Comparison of ENCODE assay signal across 14 cellular contexts in genomic region chr17:43927936-43928328, GRCh38. TPM values are rescaled to one million over a fixed set of nuclear protein-coding genes. Genes with fewer than 3 reads are reported as not detected.
DNase-seq lines count a peak whose midpoint lies in the region; ATAC-seq and TF ChIP-seq lines count a peak whose summit lies in the region.
"Not testable (repeated sequence)": the region's sequence is repeated elsewhere in the genome, so short reads cannot be mapped to it uniquely, and the experiment has no call there.
"Had no signal": no experiment of that assay in that cellular context is flagged by ENCODE, and none has a peak within 500 bp of the region (broad histone marks: within the 10 kb centered on the region; RNA-seq: fewer than 3 reads in every experiment).

No MANE protein-coding gene starts in this region.

- H3K4me3 ChIP-seq in Loucy (ENCODE audit: low read length, poor library complexity, severe bottlenecking) (peak overlapping the region; percentile 24), adipocyte (ENCODE audit: low read length) (peak overlapping the region; percentile 23), iPS-15b (ENCODE audit: low read depth, low read length) (peak overlapping the region; percentile 19)

- not testable (repeated sequence) for H3K36me3 ChIP-seq in Loucy (ENCODE audit: insufficient read depth, low read length); adipocyte (ENCODE audit: control insufficient read depth, insufficient read depth, low read length, severe bottlenecking); iPS-15b (ENCODE audit: control insufficient read depth, insufficient read depth, low read length)

- not testable (repeated sequence) for H3K9me3 ChIP-seq in CD4-positive, alpha-beta T cell (ENCODE audit: control insufficient read depth, low read length); Loucy (ENCODE audit: insufficient read depth, low read depth, low read length); adipocyte (ENCODE audit: control insufficient read depth, low read length); iPS-15b (ENCODE audit: control insufficient read depth, insufficient read depth, low read length)

- intact Hi-C loops in CD4-positive, alpha-beta T cell (cut with DNase I, micrococcal nuclease): loop anchor here in 1 of 2 experiments (2.0 kb wide), 1 partner anchor 17 kb away; no protein-coding TSS in a partner anchor

- H3K4me2 ChIP-seq in Loucy (ENCODE audit: low read depth, low read length, poor library complexity, severe bottlenecking): peak overlapping the region; percentile 61

- peak overlapping the region; percentile 87 for H3K4me3 Mint-ChIP-seq in CD4-positive, alpha-beta T cell
- H3K4me3 Mint-ChIP-seq in WTC11: peak overlapping the region; percentile 78
- H3K4me3 Mint-ChIP-seq in nephron: peak overlapping the region in 2 of 3 experiments; percentile 7 to 9
- peak overlapping the region; percentile 57 to 69 for H3K4me3 Mint-ChIP-seq in stimulated activated naive B cell treated with anti-CD40 and anti-IgM and Interleukin-4, amounts not matched to agents 10 μg/mL and 1 μg/mL and 100 μg/mL, for 72 hours

- H3K27me3 ChIP-seq in CD4-positive, alpha-beta T cell (ENCODE audit: control insufficient read depth, insufficient read depth, low read length); Loucy (ENCODE audit: insufficient read depth, low read length, poor library complexity, severe bottlenecking): not testable (repeated sequence)
- H3K27me3 ChIP-seq in adipocyte (replicated peaks; ENCODE audit: control insufficient read depth, insufficient read depth, low read length) (peaks cover 35% of the 10 kb centered on the region), iPS-15b (ENCODE audit: control insufficient read depth, insufficient read depth, low read length) (peaks cover 51% of the 10 kb centered on the region)

- DNase-seq in CD4-positive, alpha-beta T cell; WTC11 (ENCODE audit: low spot score); adipocyte (ENCODE audit: low read depth); stimulated activated naive B cell treated with anti-CD40 and anti-IgM and Interleukin-4, amounts not matched to agents 10 μg/mL and 1 μg/mL and 100 μg/mL, for 72 hours: not testable (repeated sequence)
- DNase-seq in activated T-cell treated with anti-CD3 and anti-CD28 coated beads, Interleukin-2, amount 50 U/mL, for 48 hours: peak; percentile 24 to 34

- H3K36me3 Mint-ChIP-seq in CD4-positive, alpha-beta T cell (ENCODE audit: low read depth); WTC11; nephron (ENCODE audit: low read depth); stimulated activated naive B cell treated with anti-CD40 and anti-IgM and Interleukin-4, amounts not matched to agents 10 μg/mL and 1 μg/mL and 100 μg/mL, for 72 hours: not testable (repeated sequence)

- POLR2A ChIA-PET in CD4-positive, alpha-beta T cell (lab: Charles Lee): interaction anchor here (0.9 to 1.4 kb wide), 4 partner anchors 10 to 259 kb away, joined by 3 to 5 read pairs (median 4); partner anchors contain the start of genes DUSP3, MPP2 and TMUB2
- POLR2A ChIA-PET in WTC11 (lab: Charles Lee): not testable (repeated sequence)

- not testable (repeated sequence) for H3K9me3 Mint-ChIP-seq in CD4-positive, alpha-beta T cell; nephron; stimulated activated naive B cell treated with anti-CD40 and anti-IgM and Interleukin-4, amounts not matched to agents 10 μg/mL and 1 μg/mL and 100 μg/mL, for 72 hours
- peaks cover 19% of the 10 kb centered on the region for H3K9me3 Mint-ChIP-seq in WTC11

- H3K4me1 Mint-ChIP-seq in CD4-positive, alpha-beta T cell (ENCODE audit: low read depth): peaks cover 23% of the 10 kb centered on the region
- H3K4me1 Mint-ChIP-seq in WTC11 (peaks cover 12% of the 10 kb centered on the region), nephron (peaks cover 16% of the 10 kb centered on the region)
- H3K4me1 Mint-ChIP-seq in stimulated activated naive B cell treated with anti-CD40 and anti-IgM and Interleukin-4, amounts not matched to agents 10 μg/mL and 1 μg/mL and 100 μg/mL, for 72 hours: peaks cover 7 to 16% of the 10 kb centered on the region in 2 donors

- TF ChIP-seq CTCF in CD4-positive, alpha-beta T cell (IDR thresholded peaks at IDR 0.05); Loucy (conservative IDR thresholded peaks at IDR 0.05; ENCODE audit: low read length); WTC11 (IDR thresholded peaks at IDR 0.05); nephron (IDR thresholded peaks at IDR 0.05; ENCODE audit: unreplicated experiment in 3 of 3): not testable (repeated sequence)

- not testable (repeated sequence) for H3K9me2 ChIP-seq in Loucy (replicated peaks; ENCODE audit: low read depth, low read length)

- peak overlapping the region; percentile 72 for H3K27ac Mint-ChIP-seq in CD4-positive, alpha-beta T cell
- H3K27ac Mint-ChIP-seq in WTC11; stimulated activated naive B cell treated with anti-CD40 and anti-IgM and Interleukin-4, amounts not matched to agents 10 μg/mL and 1 μg/mL and 100 μg/mL, for 72 hours: not testable (repeated sequence)
- peak overlapping the region; percentile 22 to 76 (median 43) for H3K27ac Mint-ChIP-seq in nephron

- not testable (repeated sequence) for H3K79me2 ChIP-seq in Loucy (ENCODE audit: insufficient read depth, low read length)

- CTCF ChIA-PET in CD4-positive, alpha-beta T cell (lab: Charles Lee): interaction anchor here (0.8 to 1.5 kb wide), 3 partner anchors 13 to 18 kb away, joined by 4 to 6 read pairs (median 4); no protein-coding TSS in a partner anchor
- CTCF ChIA-PET in WTC11 (lab: Charles Lee): interaction anchor here (0.6 to 1.7 kb wide), 4 partner anchors 16 to 426 kb away, joined by 3 to 8 read pairs (median 3); no protein-coding TSS in a partner anchor

- H2AFZ ChIP-seq in Loucy (ENCODE audit: low read length): peak overlapping the region; percentile 51; the same call in 1 of the 2 replicates

- ATAC-seq in CD4-positive, alpha-beta T cell (ENCODE audit: poor library complexity): peak; percentile 71
- not testable (repeated sequence) for ATAC-seq in WTC11
- peak; percentile 45 to 62 for ATAC-seq in stimulated activated naive B cell treated with anti-CD40 and anti-IgM and Interleukin-4, amounts not matched to agents 10 μg/mL and 1 μg/mL and 100 μg/mL, for 72 hours (replicated peaks)

- H3K4me1 ChIP-seq in Loucy (ENCODE audit: insufficient read depth, low read length, poor library complexity, severe bottlenecking): peaks cover 15% of the 10 kb centered on the region
- H3K4me1 ChIP-seq in adipocyte (ENCODE audit: control insufficient read depth, insufficient read depth, low read length); iPS-15b (ENCODE audit: control insufficient read depth, insufficient read depth, low read length): not testable (repeated sequence)

- H3F3A ChIP-seq in Loucy (ENCODE audit: low read depth): not testable (repeated sequence)

- H4K20me1 ChIP-seq in Loucy (ENCODE audit: insufficient read depth, low read length, poor library complexity, severe bottlenecking): not testable (repeated sequence)

- not testable (repeated sequence) for H3K27me3 Mint-ChIP-seq in CD4-positive, alpha-beta T cell
- H3K27me3 Mint-ChIP-seq in WTC11 (ENCODE audit: low read depth) (peaks cover 65% of the 10 kb centered on the region), nephron (ENCODE audit: low read depth) (peaks cover 19% of the 10 kb centered on the region)
- H3K27me3 Mint-ChIP-seq in stimulated activated naive B cell treated with anti-CD40 and anti-IgM and Interleukin-4, amounts not matched to agents 10 μg/mL and 1 μg/mL and 100 μg/mL, for 72 hours: peaks cover 52 to 63% of the 10 kb centered on the region in 2 donors

- not testable (repeated sequence) for H3K27ac ChIP-seq in CD4-positive, alpha-beta T cell (ENCODE audit: low read depth, low read length)

- peak overlapping the region; percentile 26 for H3K9ac ChIP-seq in Loucy (ENCODE audit: low read depth, low read length, poor library complexity, severe bottlenecking)
- H3K9ac ChIP-seq in adipocyte (ENCODE audit: low read length); iPS-15b (ENCODE audit: low read depth, low read length): not testable (repeated sequence)

RNA-seq across cellular contexts. Expression of gene PPY, which starts 14.3 kb away (rescaled TPM):
- not detected for total RNA-seq in CD4-positive, alpha-beta T cell
- total RNA-seq in WTC11 (2021): not detected in 3 replicates
- total RNA-seq: Caco-2, dorsolateral prefrontal cortex, left cardiac atrium, sciatic nerve, SJCRH30, urinary bladder had no signal

RNA-seq across cellular contexts. Expression of gene MPP2, which starts 20.6 kb away (rescaled TPM):
- 1 to 10 TPM; 3.5 to 4.0 TPM for total RNA-seq in CD4-positive, alpha-beta T cell
- 29.3 to 31.4 TPM (median 29.9 TPM) in 3 replicates for total RNA-seq in WTC11 (2021)

RNA-seq across cellular contexts. Expression of gene PYY, which starts 25.8 kb away (rescaled TPM):
- total RNA-seq in CD4-positive, alpha-beta T cell: not detected
- 0.72 to 1.1 TPM (median 0.94 TPM) in 3 replicates for total RNA-seq in WTC11 (2021)
- total RNA-seq: Caco-2, left cardiac atrium, sciatic nerve, SJCRH30, urinary bladder had no signal

Comparison
In these comparisons a context has a peak if more than half of its experiments do, and no peak if none do; other contexts are left out.
1. H3K4me3 Mint-ChIP-seq: peak in every context shown above with its lines; median percentile 87 in CD4-positive, alpha-beta T cell; 78 in WTC11; 63 in stimulated activated naive B cell treated with anti-CD40 and anti-IgM and Interleukin-4, amounts not matched to agents 10 μg/mL and 1 μg/mL and 100 μg/mL, for 72 hours; 8 in nephron.